Comparison of ENCODE assay signal across 8 cellular contexts in genomic region chr12:11765817-11766794, GRCh38.
DNase-seq lines count a peak whose midpoint lies in the region; ATAC-seq and TF ChIP-seq lines count a peak whose summit lies in the region.

No MANE protein-coding gene starts in this region.

- peak; percentile 70 for ATAC-seq in GM18909 (IDR thresholded peaks at IDR 0.05; ENCODE audit: poor library complexity, unreplicated experiment)
- peak; percentile 54 for ATAC-seq in HG03103 (IDR thresholded peaks at IDR 0.05; ENCODE audit: low read depth, unreplicated experiment)
- ATAC-seq in stimulated activated naive CD8-positive, alpha-beta T cell treated with anti-CD3 and anti-CD28 coated beads, Interleukin-15, amount 100 ng/mL, for 72 hours: peak; percentile 98

- H3K9me3 Mint-ChIP-seq in stimulated activated naive CD8-positive, alpha-beta T cell treated with anti-CD3 and anti-CD28 coated beads, Interleukin-15, amount 100 ng/mL, for 72 hours: no peaks in the 10 kb centered on the region

- no peak overlapping the region for H3K4me3 ChIP-seq in choroid plexus epithelial cell (ENCODE audit: low read depth, low read length)
- peak overlapping the region in 1 of 2 donors; percentile 4 for H3K4me3 ChIP-seq in muscle layer of duodenum (ENCODE audit: low read depth in 1 of 2, low read length in 2 of 2)

- no peaks in the 10 kb centered on the region for H3K27me3 ChIP-seq in muscle layer of duodenum (ENCODE audit: low read depth, low read length)

- H3K4me1 ChIP-seq in muscle layer of duodenum (ENCODE audit: control insufficient read depth in 1 of 2, insufficient read depth in 2 of 2, low read length in 2 of 2): peaks cover 49 to 57% of the 10 kb centered on the region in 2 donors

- TF ChIP-seq CTCF in choroid plexus epithelial cell (conservative IDR thresholded peaks at IDR 0.05; ENCODE audit: low read depth, low read length): no peak

- no peaks in the 10 kb centered on the region for H3K27me3 Mint-ChIP-seq in stimulated activated naive CD8-positive, alpha-beta T cell treated with anti-CD3 and anti-CD28 coated beads, Interleukin-15, amount 100 ng/mL, for 72 hours

- peak overlapping the region; percentile 82 for H3K27ac ChIP-seq in muscle layer of duodenum (ENCODE audit: low read length)

- DNase-seq in UCSD-AML1 (lab: John Stamatoyannopoulos, UW; ENCODE audit: unreplicated experiment): peak; percentile 79
- peak; percentile 69 for DNase-seq in choroid plexus epithelial cell (ENCODE audit: low read depth)
- DNase-seq in stimulated activated naive CD8-positive, alpha-beta T cell treated with anti-CD3 and anti-CD28 coated beads, Interleukin-15, amount 100 ng/mL, for 72 hours: peak; percentile 70 to 89
- DNase-seq in NCI-H748 (lab: John Stamatoyannopoulos, UW; ENCODE audit: unreplicated experiment): no peak
- no peak for DNase-seq in NCI-H187 treated with DMSO at 0.1 percent for 48 hours (lab: John Stamatoyannopoulos, UW)

- H3K27ac Mint-ChIP-seq in stimulated activated naive CD8-positive, alpha-beta T cell treated with anti-CD3 and anti-CD28 coated beads, Interleukin-15, amount 100 ng/mL, for 72 hours: peak overlapping the region; percentile 22 to 74

- no peaks in the 10 kb centered on the region for H3K9me3 ChIP-seq in muscle layer of duodenum (ENCODE audit: control insufficient read depth in 1 of 2, low read length in 2 of 2)

- H3K36me3 ChIP-seq in muscle layer of duodenum (ENCODE audit: control insufficient read depth in 1 of 2, insufficient read depth in 2 of 2, low read length in 2 of 2): no peaks in the 10 kb centered on the region

- peaks cover 97% of the 10 kb centered on the region for H3K4me1 Mint-ChIP-seq in stimulated activated naive CD8-positive, alpha-beta T cell treated with anti-CD3 and anti-CD28 coated beads, Interleukin-15, amount 100 ng/mL, for 72 hours

- H3K4me3 Mint-ChIP-seq in stimulated activated naive CD8-positive, alpha-beta T cell treated with anti-CD3 and anti-CD28 coated beads, Interleukin-15, amount 100 ng/mL, for 72 hours: peak overlapping the region; percentile 59 to 73

Comparison
In these comparisons a context has a peak if more than half of its experiments do, and no peak if none do; other contexts are left out.
1. DNase-seq: peak in UCSD-AML1 (single experiment), choroid plexus epithelial cell (single experiment) and stimulated activated naive CD8-positive, alpha-beta T cell treated with anti-CD3 and anti-CD28 coated beads, Interleukin-15, amount 100 ng/mL, for 72 hours (2 of 2); none in NCI-H748 (single experiment) and NCI-H187 treated with DMSO at 0.1 percent for 48 hours (single experiment).
2. Peak in every context shown above with its lines, with median percentiles within 50 percentile points of each other: ATAC-seq.